ENCODE assay signal across 25 cellular contexts in genomic region chr2:18169787-18170175, GRCh38.
"Had no signal": no experiment of that assay in that cellular context is flagged by ENCODE, and none has a peak within 500 bp of the region (broad histone marks: within the 10 kb centered on the region; RNA-seq: fewer than 3 reads in every experiment).

No MANE protein-coding gene starts in this region.

- ATAC-seq: left colon; left lung; lower lobe of right lung; natural killer cell; right lobe of liver; stimulated activated memory B cell treated with anti-CD40 and anti-IgM and Interleukin-4, amounts not matched to agents 10 μg/mL and 1 μg/mL and 100 μg/mL, for 72 hours; stimulated activated naive CD8-positive, alpha-beta T cell treated with anti-CD3 and anti-CD28 coated beads, Interleukin-15, amount 100 ng/mL, for 72 hours had no signal

- H3K4me1 ChIP-seq: right atrium auricular region, right lobe of liver, tibial nerve, uterus had no signal

- DNase-seq: immature natural killer cell; kidney; left colon; left lung; lower lobe of right lung; mammary epithelial cell; naive B cell; natural killer cell; ovary; right lobe of liver; stimulated activated CD4-positive, alpha-beta T cell treated with anti-CD3 and anti-CD28 coated beads, Interleukin-1b, Interleukin-23, amount 100 ng/mL, for 48 hours; stimulated activated CD4-positive, alpha-beta T cell treated with anti-CD3 and anti-CD28 coated beads, Interleukin-2, amount 100 ng/mL, for 48 hours; stimulated activated CD4-positive, alpha-beta T cell treated with anti-CD3 and anti-CD28 coated beads, Interleukin-4, amount 100 ng/mL, for 4 hours; stimulated activated CD8-positive, alpha-beta memory T cell treated with anti-CD3 and anti-CD28 coated beads, Interleukin-4, amount 100 ng/mL, for 48 hours; stimulated activated naive CD4-positive, alpha-beta T cell treated with Interleukin-2 at 50 U/mL for 16 hours; stimulated activated naive CD8-positive, alpha-beta T cell treated with anti-CD3 and anti-CD28 coated beads, Interleukin-15, amount 100 ng/mL, for 72 hours; uterus had no signal

- H3K27me3 ChIP-seq: left lung, ovary, right atrium auricular region, right lobe of liver, tibial nerve, uterus had no signal

- H3K36me3 ChIP-seq: left lung, lower lobe of right lung, ovary, right atrium auricular region, right lobe of liver, tibial nerve, uterus had no signal

- H3K4me3 Mint-ChIP-seq: immature natural killer cell; mesothelial cell of epicardium; naive B cell; natural killer cell; stimulated activated memory B cell treated with anti-CD40 and anti-IgM and Interleukin-4, amounts not matched to agents 10 μg/mL and 1 μg/mL and 100 μg/mL, for 72 hours; stimulated activated naive CD8-positive, alpha-beta T cell treated with anti-CD3 and anti-CD28 coated beads, Interleukin-15, amount 100 ng/mL, for 72 hours; type B pancreatic cell had no signal

- H3K4me2 ChIP-seq: smooth muscle cell had no signal

- H3K27me3 Mint-ChIP-seq: progenitor cell of endocrine pancreas had no signal

- H3K9me3 Mint-ChIP-seq: naive B cell; stimulated activated memory B cell treated with anti-CD40 and anti-IgM and Interleukin-4, amounts not matched to agents 10 μg/mL and 1 μg/mL and 100 μg/mL, for 72 hours; type B pancreatic cell had no signal

- H3K4me1 Mint-ChIP-seq: immature natural killer cell; mesothelial cell of epicardium; naive B cell; natural killer cell; stimulated activated memory B cell treated with anti-CD40 and anti-IgM and Interleukin-4, amounts not matched to agents 10 μg/mL and 1 μg/mL and 100 μg/mL, for 72 hours; stimulated activated naive CD8-positive, alpha-beta T cell treated with anti-CD3 and anti-CD28 coated beads, Interleukin-15, amount 100 ng/mL, for 72 hours had no signal

- H3K4me3 ChIP-seq: left lung, lower lobe of right lung, ovary, right atrium auricular region, right lobe of liver, smooth muscle cell, tibial nerve, uterus had no signal

- H3K9me3 ChIP-seq: left lung, lower lobe of right lung, ovary, right atrium auricular region, right lobe of liver, tibial nerve, uterus had no signal

- H3K27ac ChIP-seq: left lung, lower lobe of right lung, ovary, right atrium auricular region, right lobe of liver, tibial nerve, uterus had no signal

- H3K36me3 Mint-ChIP-seq: immature natural killer cell; mesothelial cell of epicardium; naive B cell; natural killer cell; stimulated activated memory B cell treated with anti-CD40 and anti-IgM and Interleukin-4, amounts not matched to agents 10 μg/mL and 1 μg/mL and 100 μg/mL, for 72 hours; type B pancreatic cell had no signal

- FAIRE-seq: islet of Langerhans, kidney had no signal

- H3K27ac Mint-ChIP-seq: immature natural killer cell; mesothelial cell of epicardium; natural killer cell; progenitor cell of endocrine pancreas; stimulated activated memory B cell treated with anti-CD40 and anti-IgM and Interleukin-4, amounts not matched to agents 10 μg/mL and 1 μg/mL and 100 μg/mL, for 72 hours; stimulated activated naive CD8-positive, alpha-beta T cell treated with anti-CD3 and anti-CD28 coated beads, Interleukin-15, amount 100 ng/mL, for 72 hours; type B pancreatic cell had no signal
